Comparison of ENCODE assay signal across 19 cellular contexts in the genomic region with DNA sequence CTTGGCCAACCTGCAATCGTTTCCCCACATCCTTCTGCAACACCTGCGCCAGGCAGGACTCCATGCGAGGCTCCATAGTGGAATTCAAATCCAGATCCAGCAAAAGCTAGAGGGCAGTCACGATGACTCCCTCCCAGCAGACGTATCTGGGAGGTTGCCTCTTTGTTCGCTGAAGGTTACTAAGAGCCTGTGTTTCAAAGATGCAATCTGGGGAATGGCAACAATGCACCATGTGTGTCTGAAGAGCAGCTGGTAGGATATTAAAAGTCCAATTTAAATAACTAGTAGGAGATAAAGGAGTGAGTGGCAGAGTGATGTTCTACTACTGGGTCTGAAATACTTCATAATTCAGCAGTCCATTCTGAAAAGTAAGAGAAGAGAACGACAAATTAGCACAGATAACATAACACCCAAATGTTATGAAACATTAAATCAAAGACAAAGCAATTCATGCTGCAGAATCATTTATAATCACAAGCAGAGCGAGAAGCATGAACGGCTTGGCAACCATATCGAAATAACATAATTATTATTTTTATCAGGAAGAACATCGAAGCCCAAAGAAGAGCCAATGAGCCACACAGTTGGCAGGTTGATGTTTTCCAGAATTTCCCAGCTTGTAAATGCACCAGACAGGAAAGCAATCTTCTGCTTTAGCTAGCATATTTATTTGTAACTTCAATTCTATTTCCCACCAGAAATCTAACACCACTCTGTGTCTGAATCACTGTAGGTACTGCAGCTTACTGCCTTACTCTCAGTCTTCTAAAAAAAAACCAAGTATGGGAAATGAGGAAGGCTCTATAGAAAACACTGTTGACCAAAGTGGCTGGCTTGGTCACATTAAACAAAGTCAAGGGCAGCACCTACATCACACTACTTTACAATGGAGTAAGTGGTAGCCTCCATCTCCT. TPM values are rescaled to one million over a fixed set of nuclear protein-coding genes. Genes with fewer than 3 reads are reported as not detected.
A peak's percentile ranks its signal among the peaks of the same experiment; 100 is the strongest.
DNase-seq lines count a peak whose midpoint lies in the region; ATAC-seq and TF ChIP-seq lines count a peak whose summit lies in the region.
"Had no signal": no experiment of that assay in that cellular context is flagged by ENCODE, and none has a peak within 500 bp of the region (broad histone marks: within the 10 kb centered on the region; RNA-seq: fewer than 3 reads in every experiment).

No MANE protein-coding gene starts in this region.

- no TSS peak for BruUV-seq in Calu3 (replicated peaks; lab: Mats Ljungman, UMichigan)

- peaks cover 9% of the 10 kb centered on the region for H3K36me3 Mint-ChIP-seq in Calu3 (ENCODE audit: insufficient read depth, unreplicated experiment)

- H4K20me1 ChIP-seq in osteoblast (ENCODE audit: insufficient read depth, low read length): peaks cover 31% of the 10 kb centered on the region

- intact Hi-C loops in Calu3 (cut with micrococcal nuclease; ENCODE audit: unreplicated experiment): no loop called here
- intact Hi-C loops in heart left ventricle (cut with DNase I): loop anchor here in 1 of 10 donors (5.0 kb wide), 1 partner anchor 41 kb away; the partner anchor contains the start of gene CLASP1
- intact Hi-C loops in vagina (cut with DNase I): no loop called here

- H3K4me1 ChIP-seq in heart left ventricle: peaks cover 0 to 76% (median 28%) of the 10 kb centered on the region in 12 donors
- no peaks in the 10 kb centered on the region for H3K4me1 ChIP-seq in osteoblast (ENCODE audit: insufficient read depth, low read length)
- no peaks in the 10 kb centered on the region for H3K4me1 ChIP-seq in vagina

- no peaks in the 10 kb centered on the region for H3K27me3 Mint-ChIP-seq in Calu3 (ENCODE audit: unreplicated experiment)
- H3K27me3 Mint-ChIP-seq: stimulated activated memory B cell treated with anti-CD40 and anti-IgM and Interleukin-4, amounts not matched to agents 10 μg/mL and 1 μg/mL and 100 μg/mL, for 72 hours had no signal

- DNase-seq in Calu3 (no peak), heart left ventricle (no peak), osteoblast (ENCODE audit: insufficient read length, low spot score, missing footprints) (peak; percentile 45), germinal center (ENCODE audit: low spot score) (no peak), OCI-M2 (lab: John Stamatoyannopoulos, UW; ENCODE audit: unreplicated experiment) (no peak), GM20000 (ENCODE audit: low spot score) (no peak), vagina (ENCODE audit: extremely low spot score in 2 of 2) (no peak)
- DNase-seq: activated naive CD4-positive, alpha-beta T cell treated with Interleukin-2 at 50 U/mL for 16 hours; activated T-cell treated with anti-CD3 and anti-CD28 coated beads, Interleukin-2, amount 50 U/mL, for 1 hour; COR-L47; KG1; NCI-H1930; NCI-H446; RPMI8226; stimulated activated CD4-positive, alpha-beta T cell treated with anti-CD3 and anti-CD28 coated beads, Interleukin-15, amount 100 ng/mL, for 24 hours; tibial artery had no signal

- H3K27ac ChIP-seq in heart left ventricle (peak overlapping the region in 9 of 12 donors; percentile 4 to 69 (median 33)), osteoblast (ENCODE audit: low read depth, low read length) (no peak overlapping the region), vagina (no peak overlapping the region)
- H3K27ac ChIP-seq: neutrophil, tibial artery had no signal

- 52 to 64% (median 60%) methylated on average over 11 of the region's 11 CpGs for WGBS in heart left ventricle, 4 donors

- CTCF ChIA-PET in Calu3 (lab: Charles Lee): interaction anchor here (1.2 kb wide), 1 partner anchor 22 kb away, joined by 3 read pairs; no protein-coding TSS in a partner anchor

- TF ChIP-seq CTCF in Calu3 (IDR thresholded peaks at IDR 0.05; ENCODE audit: unreplicated experiment) (no peak), heart left ventricle (IDR thresholded peaks at IDR 0.05) (peak in 2 of 12 donors; percentile 12 to 26), osteoblast (IDR thresholded peaks at IDR 0.05; ENCODE audit: extremely low read depth, low read depth, low read length) (no peak), GM20000 (IDR thresholded peaks at IDR 0.05; ENCODE audit: extremely low read depth, missing control alignments) (no peak), vagina (IDR thresholded peaks at IDR 0.05) (no peak)

- H3K4me3 ChIP-seq in heart left ventricle: no peak overlapping the region
- no peak overlapping the region for H3K4me3 ChIP-seq in osteoblast (ENCODE audit: insufficient read depth, low read length)
- H3K4me3 ChIP-seq in vagina: no peak overlapping the region
- H3K4me3 ChIP-seq: tibial artery had no signal

- TF ChIP-seq POLR2A in heart left ventricle (IDR thresholded peaks at IDR 0.05) (no peak), vagina (IDR thresholded peaks at IDR 0.05) (no peak)

- no peak overlapping the region for H2AFZ ChIP-seq in osteoblast (ENCODE audit: low read length)

- no peaks in the 10 kb centered on the region for H3K4me1 Mint-ChIP-seq in Calu3 (ENCODE audit: low read depth, unreplicated experiment)

- H3K9me3 Mint-ChIP-seq in Calu3 (ENCODE audit: low read depth, unreplicated experiment): no peaks in the 10 kb centered on the region

- H3K79me2 ChIP-seq in osteoblast (ENCODE audit: insufficient read depth, low read length): peaks cover 62% of the 10 kb centered on the region

- peaks cover 0 to 19% (median 13%) of the 10 kb centered on the region in 9 donors for H3K36me3 ChIP-seq in heart left ventricle
- peaks cover 5% of the 10 kb centered on the region for H3K36me3 ChIP-seq in osteoblast (ENCODE audit: insufficient read depth, low read length)
- peaks cover 0 to 6% of the 10 kb centered on the region in 2 donors for H3K36me3 ChIP-seq in vagina

- peak; percentile 87 for ATAC-seq in SK-N-SH treated with all-trans-retinoic acid at 6 μM for 48 hours
- ATAC-seq in heart left ventricle: peak; percentile 38 to 71 (median 53)
- ATAC-seq: stimulated activated memory B cell treated with anti-CD40 and anti-IgM and Interleukin-4, amounts not matched to agents 10 μg/mL and 1 μg/mL and 100 μg/mL, for 72 hours had no signal

- H3K27ac Mint-ChIP-seq in Calu3 (ENCODE audit: unreplicated experiment): peak overlapping the region; percentile 11
- H3K27ac Mint-ChIP-seq: stimulated activated memory B cell treated with anti-CD40 and anti-IgM and Interleukin-4, amounts not matched to agents 10 μg/mL and 1 μg/mL and 100 μg/mL, for 72 hours had no signal

- H3K9me3 ChIP-seq in heart left ventricle (peaks cover 0 to 8% (median 0%) of the 10 kb centered on the region in 12 donors), osteoblast (ENCODE audit: low read depth, low read length) (no peaks in the 10 kb centered on the region), vagina (no peaks in the 10 kb centered on the region)
- H3K9me3 ChIP-seq: tibial artery had no signal

- no peak overlapping the region for H3K4me3 Mint-ChIP-seq in Calu3 (ENCODE audit: low read depth, unreplicated experiment)
- H3K4me3 Mint-ChIP-seq: stimulated activated memory B cell treated with anti-CD40 and anti-IgM and Interleukin-4, amounts not matched to agents 10 μg/mL and 1 μg/mL and 100 μg/mL, for 72 hours had no signal

- H3K27me3 ChIP-seq in heart left ventricle: no peaks in the 10 kb centered on the region
- no peaks in the 10 kb centered on the region for H3K27me3 ChIP-seq in osteoblast (ENCODE audit: insufficient read depth, low read length)
- no peaks in the 10 kb centered on the region for H3K27me3 ChIP-seq in vagina
- H3K27me3 ChIP-seq: neutrophil, tibial artery had no signal

- no peak overlapping the region for H3K4me2 ChIP-seq in osteoblast (ENCODE audit: insufficient read depth, low read length)

TF ChIP-seq in SK-N-SH treated with all-trans-retinoic acid at 6 μM for 48 hours, 23 proteins besides CTCF, POLR2A, EP300 and RAD21 (continues in another document):
- TF ChIP-seq, protein P1, sequence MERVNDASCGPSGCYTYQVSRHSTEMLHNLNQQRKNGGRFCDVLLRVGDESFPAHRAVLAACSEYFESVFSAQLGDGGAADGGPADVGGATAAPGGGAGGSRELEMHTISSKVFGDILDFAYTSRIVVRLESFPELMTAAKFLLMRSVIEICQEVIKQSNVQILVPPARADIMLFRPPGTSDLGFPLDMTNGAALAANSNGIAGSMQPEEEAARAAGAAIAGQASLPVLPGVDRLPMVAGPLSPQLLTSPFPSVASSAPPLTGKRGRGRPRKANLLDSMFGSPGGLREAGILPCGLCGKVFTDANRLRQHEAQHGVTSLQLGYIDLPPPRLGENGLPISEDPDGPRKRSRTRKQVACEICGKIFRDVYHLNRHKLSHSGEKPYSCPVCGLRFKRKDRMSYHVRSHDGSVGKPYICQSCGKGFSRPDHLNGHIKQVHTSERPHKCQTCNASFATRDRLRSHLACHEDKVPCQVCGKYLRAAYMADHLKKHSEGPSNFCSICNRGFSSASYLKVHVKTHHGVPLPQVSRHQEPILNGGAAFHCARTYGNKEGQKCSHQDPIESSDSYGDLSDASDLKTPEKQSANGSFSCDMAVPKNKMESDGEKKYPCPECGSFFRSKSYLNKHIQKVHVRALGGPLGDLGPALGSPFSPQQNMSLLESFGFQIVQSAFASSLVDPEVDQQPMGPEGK (CRISPR knock-in tag; IDR thresholded peaks at IDR 0.05; ENCODE audit: borderline replicate concordance): no peak
- TF ChIP-seq TOX (CRISPR knock-in tag; IDR thresholded peaks at IDR 0.05; ENCODE audit: borderline replicate concordance) (no peak), BACH2 (CRISPR knock-in tag; IDR thresholded peaks at IDR 0.05; ENCODE audit: borderline replicate concordance) (no peak), ZNF70 (CRISPR knock-in tag; IDR thresholded peaks at IDR 0.05) (no peak), POU6F1 (CRISPR knock-in tag; IDR thresholded peaks at IDR 0.05; ENCODE audit: borderline replicate concordance, low read depth) (no peak; the same call in 1 of the 2 replicates), ZC3H10 (CRISPR knock-in tag; IDR thresholded peaks at IDR 0.05) (no peak), GLIS3 (CRISPR knock-in tag; IDR thresholded peaks at IDR 0.05) (0 out of 2 replicates have a peak, but pooled peaks have one; percentile 13), SNAI2 (CRISPR knock-in tag; IDR thresholded peaks at IDR 0.05) (peak; percentile 22; the same call in 1 of the 2 replicates)

RNA-seq across cellular contexts. Expression of gene CLASP1, which starts 43.2 kb away (rescaled TPM):
- total RNA-seq in Calu3 (2022): 54.3 and 59.7 TPM in 2 replicates
- 10 to 100 TPM; 53.2 to 84.5 (median 73.0) TPM for total RNA-seq in heart left ventricle
- 10 to 100 TPM; 16.0 to 22.7 TPM for polyA plus RNA-seq in heart left ventricle
- 46.0 and 51.0 TPM in 2 replicates for total RNA-seq in osteoblast
- 90.4 TPM for total RNA-seq in vagina

Comparison
In these comparisons a context has a peak if more than half of its experiments do, and no peak if none do; other contexts are left out.
1. H3K27ac ChIP-seq: peak in heart left ventricle (9 of 12); none in osteoblast (single experiment) and vagina (single experiment).